Comparison of ENCODE assay signal across 19 cellular contexts in the genomic region with DNA sequence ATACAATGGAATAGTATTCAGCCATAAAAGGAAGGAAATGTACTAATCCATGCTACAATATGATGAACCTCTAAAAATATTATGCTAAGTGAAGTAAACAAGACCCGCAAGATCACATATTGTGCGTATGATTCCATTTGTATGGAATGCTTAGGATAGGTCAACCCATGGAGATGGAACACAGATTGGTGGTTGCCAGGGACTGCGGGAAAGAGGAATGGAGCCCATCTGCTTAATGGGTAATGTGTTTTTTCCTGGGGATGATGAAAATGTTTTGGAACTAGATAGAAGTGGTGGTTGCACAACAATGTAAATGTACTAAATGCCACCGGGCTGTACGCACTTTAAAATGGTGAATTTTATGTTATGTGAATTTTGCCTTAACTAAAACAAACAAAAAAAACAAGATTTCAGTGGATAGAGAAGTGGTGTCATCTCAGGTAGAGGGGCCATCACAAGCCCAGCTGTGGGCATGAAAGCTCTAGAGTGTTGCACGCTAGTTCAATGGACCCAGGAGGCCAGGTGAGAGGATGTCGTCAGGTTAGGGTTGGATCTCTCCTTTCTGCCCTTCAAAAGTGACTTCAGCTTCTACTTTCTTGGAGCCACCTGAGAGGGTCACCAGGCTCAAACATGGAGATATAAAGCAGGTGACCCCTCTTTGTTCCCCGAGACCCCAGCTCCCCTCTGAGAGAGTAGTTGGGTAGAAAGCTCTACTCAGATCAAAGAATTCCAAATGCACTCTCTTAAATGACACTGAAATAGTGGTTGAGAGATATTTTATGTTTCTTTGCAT. TPM values are rescaled to one million over a fixed set of nuclear protein-coding genes. Genes with fewer than 3 reads are reported as not detected.
DNase-seq lines count a peak whose midpoint lies in the region; ATAC-seq, FAIRE-seq and TF ChIP-seq lines count a peak whose summit lies in the region.
"Had no signal": no experiment of that assay in that cellular context is flagged by ENCODE, and none has a peak within 500 bp of the region (broad histone marks: within the 10 kb centered on the region; RNA-seq: fewer than 3 reads in every experiment).

No MANE protein-coding gene starts in this region.

- no peak for ATAC-seq in activated T-cell treated with anti-CD3 and anti-CD28 coated beads, Interleukin-2, amount 50 U/mL, for 72 hours (replicated peaks in 1 of 2)
- no peak for ATAC-seq in gastroesophageal sphincter

- H3F3A ChIP-seq in GM23248 (ENCODE audit: insufficient read depth) = no peaks in the 10 kb centered on the region

- no peaks in the 10 kb centered on the region for H3K36me3 Mint-ChIP-seq in activated T-cell treated with anti-CD3 and anti-CD28 coated beads, Interleukin-2, amount 50 U/mL, for 72 hours (ENCODE audit: insufficient read depth in 2 of 2)

- H3K4me2 ChIP-seq in GM23248 (ENCODE audit: unreplicated experiment) (no peak overlapping the region), endothelial cell of umbilical vein (ENCODE audit: insufficient read depth, low read length) (no peak overlapping the region)
- H3K4me2 ChIP-seq: BLaER1 treated with 17β-estradiol and CSF1 and Interleukin-3, amounts not matched to agents 10 nM and 100 nM had no signal

- 60% methylated on average over 8 of the region's 8 CpGs for WGBS in GM23248 (ENCODE audit: low coverage in 1 of 2, low lambda C conversion rate in 2 of 2, missing lambda C conversion rate in 2 of 2), 2 experiments
- WGBS in gastroesophageal sphincter (ENCODE audit: low coverage in 1 of 2), 2 donors = 91 to 94% methylated on average over 7 to 8 of the region's 8 CpGs

- H2AFZ ChIP-seq in GM23248 (no peak overlapping the region), endothelial cell of umbilical vein (ENCODE audit: low read depth, low read length) (no peak overlapping the region)

- H3K9ac ChIP-seq in GM23248 (no peak overlapping the region), endothelial cell of umbilical vein (replicated peaks; ENCODE audit: extremely low read depth, insufficient read depth, low read length) (no peak overlapping the region)
- H3K9ac ChIP-seq: BLaER1 treated with 17β-estradiol and CSF1 and Interleukin-3, amounts not matched to agents 10 nM and 100 nM had no signal

- FAIRE-seq in endothelial cell of umbilical vein (lab: Jason Lieb, UNC) = peak; percentile 57
- FAIRE-seq: GM12891, GM19239, HTR-8/SVneo had no signal

- BruUV-seq in endothelial cell of umbilical vein (replicated peaks; lab: Mats Ljungman, UMichigan) = no TSS peak

- no peaks in the 10 kb centered on the region for H3K9me1 ChIP-seq in endothelial cell of umbilical vein (replicated peaks; ENCODE audit: control insufficient read depth, extremely low read depth, insufficient read depth, low read length)

- dilution Hi-C loops in endothelial cell of umbilical vein (cut with MboI; ENCODE audit: extremely low pct_ligation_motif_present, low sequenced_read_pairs) = no loop called here

- H3K36me3 ChIP-seq in GM23248 (ENCODE audit: low read depth) (no peaks in the 10 kb centered on the region), endothelial cell of umbilical vein (ENCODE audit: control insufficient read depth in 2 of 2, extremely low read depth in 1 of 2, insufficient read depth in 2 of 2, low read length in 2 of 2) (peaks cover 0 to 10% of the 10 kb centered on the region in 2 experiments), gastroesophageal sphincter (peaks cover 0 to 12% of the 10 kb centered on the region in 2 donors)
- H3K36me3 ChIP-seq: BLaER1 treated with 17β-estradiol and CSF1 and Interleukin-3, amounts not matched to agents 10 nM and 100 nM; SJSA1 had no signal

- DNase-seq in EH (ENCODE audit: low read depth) = peak; percentile 39
- DNase-seq in GM23248 = peak; percentile 26
- DNase-seq in endothelial cell of umbilical vein (ENCODE audit: low read depth, low spot score) = no peak
- peak; percentile 29 to 74 for DNase-seq in lung microvascular endothelial cell (ENCODE audit: low read depth in 2 of 2)
- no peak for DNase-seq in stimulated activated CD8-positive, alpha-beta memory T cell treated with anti-CD3 and anti-CD28 coated beads, Interleukin-4, amount 100 ng/mL, for 48 hours
- no peak for DNase-seq in NCI-H510A treated with DMSO at 0.1 percent for 48 hours (lab: John Stamatoyannopoulos, UW)
- no peak for DNase-seq in activated T-cell treated with anti-CD3 and anti-CD28 coated beads, Interleukin-2, amount 50 U/mL, for 72 hours
- DNase-seq: MV-4-11, NCI-H1436, NCI-H2081, NCI-H526 treated with DMSO at 0.1 percent for 48 hours had no signal

- no peaks in the 10 kb centered on the region for H3K79me2 ChIP-seq in GM23248 (ENCODE audit: insufficient read depth)
- H3K79me2 ChIP-seq in endothelial cell of umbilical vein (ENCODE audit: control insufficient read depth, insufficient read depth, low read length) = peaks cover 15% of the 10 kb centered on the region

- intact Hi-C loops in endothelial cell of umbilical vein (cut with micrococcal nuclease) = loop anchor here (5.0 kb wide), 1 partner anchor 165 kb away; the partner anchor contains the start of gene MARK1

- no peak overlapping the region for H3K27ac ChIP-seq in GM23248
- H3K27ac ChIP-seq in endothelial cell of umbilical vein (ENCODE audit: insufficient read depth, low read depth, low read length) = no peak overlapping the region
- H3K27ac ChIP-seq in gastroesophageal sphincter = no peak overlapping the region
- H3K27ac ChIP-seq: BLaER1 treated with 17β-estradiol and CSF1 and Interleukin-3, amounts not matched to agents 10 nM and 100 nM; RWPE1; SJSA1 had no signal

- POLR2A ChIA-PET in endothelial cell of umbilical vein (lab: Charles Lee) = no interaction called here

- no peaks in the 10 kb centered on the region for H3K9me2 ChIP-seq in GM23248 (ENCODE audit: insufficient read depth)

- in situ Hi-C loops in GM23248 (cut with MboI) = no loop called here

- no peaks in the 10 kb centered on the region for H3K9me3 ChIP-seq in GM23248 (ENCODE audit: low read depth)
- no peaks in the 10 kb centered on the region for H3K9me3 ChIP-seq in endothelial cell of umbilical vein (replicated peaks; ENCODE audit: control insufficient read depth, insufficient read depth, low read length)
- H3K9me3 ChIP-seq in gastroesophageal sphincter = no peaks in the 10 kb centered on the region
- H3K9me3 ChIP-seq: SJSA1 had no signal

- no peak for TF ChIP-seq EP300 in gastroesophageal sphincter (IDR thresholded peaks at IDR 0.05)

- H3K27me3 ChIP-seq in GM23248 (replicated peaks; ENCODE audit: insufficient read depth) = peaks cover 30% of the 10 kb centered on the region
- H3K27me3 ChIP-seq in endothelial cell of umbilical vein (ENCODE audit: control insufficient read depth in 2 of 2, insufficient read depth in 2 of 2, low read length in 2 of 2) = no peaks in the 10 kb centered on the region
- peaks cover 4% of the 10 kb centered on the region for H3K27me3 ChIP-seq in gastroesophageal sphincter

- H3K4me3 ChIP-seq in GM23248 (no peak overlapping the region), endothelial cell of umbilical vein (replicated peaks in 1 of 3; ENCODE audit: insufficient read depth in 1 of 3, low read depth in 1 of 3, low read length in 3 of 3) (no peak overlapping the region), gastroesophageal sphincter (no peak overlapping the region)
- H3K4me3 ChIP-seq: BLaER1 treated with 17β-estradiol and CSF1 and Interleukin-3, amounts not matched to agents 10 nM and 100 nM; SJSA1 had no signal

- H3K4me1 ChIP-seq in GM23248 (ENCODE audit: insufficient read depth) = peaks cover 7% of the 10 kb centered on the region; the same call in 1 of the 2 replicates
- peaks cover 17% of the 10 kb centered on the region for H3K4me1 ChIP-seq in endothelial cell of umbilical vein (ENCODE audit: control insufficient read depth, extremely low read depth, insufficient read depth, low read length)
- peaks cover 0 to 27% (median 5%) of the 10 kb centered on the region in 3 donors for H3K4me1 ChIP-seq in gastroesophageal sphincter
- H3K4me1 ChIP-seq: BLaER1 treated with 17β-estradiol and CSF1 and Interleukin-3, amounts not matched to agents 10 nM and 100 nM had no signal

- no peak overlapping the region for H3K4me3 Mint-ChIP-seq in activated T-cell treated with anti-CD3 and anti-CD28 coated beads, Interleukin-2, amount 50 U/mL, for 72 hours

- no peak overlapping the region for H3K27ac Mint-ChIP-seq in activated T-cell treated with anti-CD3 and anti-CD28 coated beads, Interleukin-2, amount 50 U/mL, for 72 hours

- H3K27me3 Mint-ChIP-seq in activated T-cell treated with anti-CD3 and anti-CD28 coated beads, Interleukin-2, amount 50 U/mL, for 72 hours (ENCODE audit: low read depth) = peaks cover 35% of the 10 kb centered on the region

- CTCF ChIA-PET in endothelial cell of umbilical vein (lab: Charles Lee) = interaction anchor here (0.9 to 7.3 kb wide), 7 partner anchors 16 to 412 kb away, joined by 3 to 83 read pairs (median 10); no protein-coding TSS in a partner anchor

- no peak for TF ChIP-seq POLR2A in endothelial cell of umbilical vein (IDR thresholded peaks at IDR 0.05; ENCODE audit: low read depth, low read length)
- TF ChIP-seq POLR2A in gastroesophageal sphincter (IDR thresholded peaks at IDR 0.05) = no peak

- H4K20me1 ChIP-seq in GM23248 (ENCODE audit: insufficient read depth) = no peaks in the 10 kb centered on the region
- H4K20me1 ChIP-seq in endothelial cell of umbilical vein (replicated peaks; ENCODE audit: control insufficient read depth, extremely low read depth, insufficient read depth, low read length) = no peaks in the 10 kb centered on the region
- H4K20me1 ChIP-seq: BLaER1 treated with 17β-estradiol and CSF1 and Interleukin-3, amounts not matched to agents 10 nM and 100 nM had no signal

- no peak for TF ChIP-seq CTCF in endothelial cell of umbilical vein (IDR thresholded peaks at IDR 0.05; ENCODE audit: extremely low read depth in 1 of 2, insufficient read depth in 1 of 2, low read depth in 1 of 2, low read length in 2 of 2)
- no peak for TF ChIP-seq CTCF in gastroesophageal sphincter (IDR thresholded peaks at IDR 0.05)

- H3K4me1 Mint-ChIP-seq in activated T-cell treated with anti-CD3 and anti-CD28 coated beads, Interleukin-2, amount 50 U/mL, for 72 hours (ENCODE audit: low read depth) = peaks cover 8% of the 10 kb centered on the region

- no peaks in the 10 kb centered on the region for H3K9me3 Mint-ChIP-seq in activated T-cell treated with anti-CD3 and anti-CD28 coated beads, Interleukin-2, amount 50 U/mL, for 72 hours

RNA-seq across cellular contexts. Expression of gene C1orf115, which starts 2.5 kb away (rescaled TPM):
- total RNA-seq in GM23248 (2014; rRNA removed; shearing (Covaris generic)) = 0.76 and 1.9 TPM in 2 replicates
- polyA plus RNA-seq in GM23248 (2016; fragmentation: Nextera tagmentation; extraction: Ambion mirVana) (0.58 and 0.83 TPM in 2 replicates), endothelial cell of umbilical vein (10.6 and 11.1 TPM in 2 replicates)
- total RNA-seq in endothelial cell of umbilical vein (15.8 and 16.4 TPM in 2 replicates), lung microvascular endothelial cell (44.2 and 92.7 TPM in 2 replicates), gastroesophageal sphincter (10 to 100 TPM in 2 of 4 donors, 1 to 10 TPM in 2; 6.8 to 28.0 (median 9.5) TPM)
- polyA plus RNA-seq in endothelial cell of umbilical vein (2011; cell fraction: cytosol; rRNA removed) = 17.3 and 18.9 TPM in 2 replicates
- 8.7 and 8.9 TPM in 2 replicates for polyA plus RNA-seq in endothelial cell of umbilical vein (2011; cell fraction: nucleus; rRNA removed)
- polyA plus RNA-seq in endothelial cell of umbilical vein (2012) = 40.3 and 42.2 TPM in 2 replicates
- 13.5 and 15.0 TPM in 2 replicates for polyA minus RNA-seq in endothelial cell of umbilical vein
- not detected for polyA minus RNA-seq in endothelial cell of umbilical vein (2011; cell fraction: cytosol; rRNA and poly(A)+ RNA removed)
- 3.1 and 3.6 TPM in 2 replicates for polyA minus RNA-seq in endothelial cell of umbilical vein (2011; cell fraction: nucleus; rRNA and poly(A)+ RNA removed)
- under 1 TPM; 0.79 to 1.00 TPM for total RNA-seq in activated T-cell treated with anti-CD3 and anti-CD28 coated beads, Interleukin-2, amount 50 U/mL, for 72 hours
- total RNA-seq: OCI-LY7 had no signal

RNA-seq across cellular contexts. Expression of gene MTARC2, which starts 55.5 kb away (rescaled TPM):
- total RNA-seq in GM23248 (2014; rRNA removed; shearing (Covaris generic)) = 0.13 and 1.9 TPM in 2 replicates
- polyA plus RNA-seq in GM23248 (2016; fragmentation: Nextera tagmentation; extraction: Ambion mirVana) (4.0 and 4.8 TPM in 2 replicates), endothelial cell of umbilical vein (9.8 and 10.7 TPM in 2 replicates)
- total RNA-seq in endothelial cell of umbilical vein (12.0 and 14.1 TPM in 2 replicates), lung microvascular endothelial cell (8.5 and 16.5 TPM in 2 replicates), gastroesophageal sphincter (10 to 100 TPM; 13.0 to 32.5 (median 17.9) TPM)
- 6.0 and 8.0 TPM in 2 replicates for polyA plus RNA-seq in endothelial cell of umbilical vein (2011; cell fraction: cytosol; rRNA removed)
- 32.7 and 34.7 TPM in 2 replicates for polyA plus RNA-seq in endothelial cell of umbilical vein (2011; cell fraction: nucleus; rRNA removed)
- polyA plus RNA-seq in endothelial cell of umbilical vein (2012) = 16.7 and 17.9 TPM in 2 replicates
- 6.1 and 6.2 TPM in 2 replicates for polyA minus RNA-seq in endothelial cell of umbilical vein
- 13.0 TPM for polyA minus RNA-seq in endothelial cell of umbilical vein (2011; cell fraction: cytosol; rRNA and poly(A)+ RNA removed)
- 10.7 and 13.3 TPM in 2 replicates for polyA minus RNA-seq in endothelial cell of umbilical vein (2011; cell fraction: nucleus; rRNA and poly(A)+ RNA removed)
- total RNA-seq in activated T-cell treated with anti-CD3 and anti-CD28 coated beads, Interleukin-2, amount 50 U/mL, for 72 hours = not detected
- total RNA-seq: OCI-LY7 had no signal

Comparison
In these comparisons a context has a peak if more than half of its experiments do, and no peak if none do; other contexts are left out.
1. DNase-seq: peak in EH (single experiment), GM23248 (single experiment) and lung microvascular endothelial cell (2 of 2); none in endothelial cell of umbilical vein (single experiment), stimulated activated CD8-positive, alpha-beta memory T cell treated with anti-CD3 and anti-CD28 coated beads, Interleukin-4, amount 100 ng/mL, for 48 hours (single experiment), NCI-H510A treated with DMSO at 0.1 percent for 48 hours (single experiment) and activated T-cell treated with anti-CD3 and anti-CD28 coated beads, Interleukin-2, amount 50 U/mL, for 72 hours (0 of 2).